1 cellular context compared by ENCODE assay signal in the genomic region with DNA sequence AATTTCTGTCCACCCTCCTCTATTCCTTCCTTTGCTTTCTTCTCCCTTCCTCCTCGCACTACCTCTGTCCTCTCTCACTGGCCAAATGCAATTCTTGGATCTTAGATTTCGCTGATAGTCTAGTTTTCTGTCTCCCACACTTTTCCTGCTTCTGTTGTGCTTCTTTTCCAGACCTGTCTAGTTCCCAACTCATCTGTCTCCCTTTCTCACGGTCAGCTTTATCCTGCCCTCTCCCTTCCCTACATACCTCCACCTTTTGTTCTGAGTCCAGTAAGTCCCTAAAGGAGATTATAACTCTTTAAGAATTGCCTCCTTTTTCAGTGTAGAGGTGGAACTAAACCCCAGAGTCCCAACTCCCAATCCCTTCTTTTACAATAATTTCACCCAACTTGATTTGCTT.
TF ChIP-seq lines count a peak whose summit lies in the region.

No MANE protein-coding gene starts in this region.

TF ChIP-seq in HepG2, 621 proteins besides CTCF, POLR2A, EP300 and RAD21:
- TF ChIP-seq MTF2 (CRISPR knock-in tag; IDR thresholded peaks at IDR 0.05; ENCODE audit: borderline replicate concordance) (no peak), SOX6 (IDR thresholded peaks at IDR 0.05) (no peak), SOX6 (CRISPR knock-in tag; IDR thresholded peaks at IDR 0.05) (no peak), CREM (IDR thresholded peaks at IDR 0.05) (no peak), CREM (CRISPR knock-in tag; IDR thresholded peaks at IDR 0.05) (no peak), RFX3 (CRISPR knock-in tag; IDR thresholded peaks at IDR 0.05) (no peak), MED8 (CRISPR knock-in tag; IDR thresholded peaks at IDR 0.05; ENCODE audit: insufficient replicate concordance) (no peak), ZNF589 (CRISPR knock-in tag; conservative IDR thresholded peaks at IDR 0.05) (0 out of 2 replicates have a peak, but pooled peaks have one; percentile 41), NONO (IDR thresholded peaks at IDR 0.05) (0 out of 2 replicates have a peak, but pooled peaks have one; percentile 34), NONO (CRISPR knock-in tag; conservative IDR thresholded peaks at IDR 0.05) (no peak), JUNB (CRISPR knock-in tag; IDR thresholded peaks at IDR 0.05; ENCODE audit: borderline replicate concordance) (peak; percentile 78), PHB2 (IDR thresholded peaks at IDR 0.05; ENCODE audit: partially characterized antibody) (peak; percentile 84), FOXO1 (CRISPR knock-in tag; IDR thresholded peaks at IDR 0.05) (no peak), FOXA1 (IDR thresholded peaks at IDR 0.05) (peak; percentile 16; the same call in 1 of the 2 replicates), FOXA1 (CRISPR knock-in tag; IDR thresholded peaks at IDR 0.05) (no peak), ZNF230 (CRISPR knock-in tag; IDR thresholded peaks at IDR 0.05) (no peak), KLF13 (CRISPR knock-in tag; IDR thresholded peaks at IDR 0.05) (no peak), NBN (conservative IDR thresholded peaks at IDR 0.05) (0 out of 2 replicates have a peak, but pooled peaks have one; percentile 77), ATF7 (IDR thresholded peaks at IDR 0.05) (0 out of 2 replicates have a peak, but pooled peaks have one; percentile 14), ATF7 (CRISPR knock-in tag; IDR thresholded peaks at IDR 0.05) (no peak), ZBTB7B (CRISPR knock-in tag; IDR thresholded peaks at IDR 0.05) (no peak), IKZF1 (IDR thresholded peaks at IDR 0.05) (0 out of 2 replicates have a peak, but pooled peaks have one; percentile 44), ZNF674 (CRISPR knock-in tag; IDR thresholded peaks at IDR 0.05; ENCODE audit: low read depth) (no peak), ZNF317 (CRISPR knock-in tag; IDR thresholded peaks at IDR 0.05) (no peak), STAT5B (CRISPR knock-in tag; IDR thresholded peaks at IDR 0.05) (no peak), EHMT2 (IDR thresholded peaks at IDR 0.05; ENCODE audit: borderline replicate concordance, low read depth, low read length) (no peak), ZNF678 (CRISPR knock-in tag; IDR thresholded peaks at IDR 0.05) (no peak), FIP1L1 (IDR thresholded peaks at IDR 0.05; ENCODE audit: borderline replicate concordance, insufficient read depth, low read depth, low read length) (no peak), NFE2L1 (CRISPR knock-in tag; IDR thresholded peaks at IDR 0.05; ENCODE audit: borderline replicate concordance) (no peak), SYNCRIP (IDR thresholded peaks at IDR 0.05; ENCODE audit: insufficient read depth, low read depth, low read length) (no peak), PLRG1 (conservative IDR thresholded peaks at IDR 0.05) (0 out of 2 replicates have a peak, but pooled peaks have one; percentile 59), FOXC1 (CRISPR knock-in tag; IDR thresholded peaks at IDR 0.05; ENCODE audit: borderline replicate concordance) (no peak)
- TF ChIP-seq, protein P1, sequence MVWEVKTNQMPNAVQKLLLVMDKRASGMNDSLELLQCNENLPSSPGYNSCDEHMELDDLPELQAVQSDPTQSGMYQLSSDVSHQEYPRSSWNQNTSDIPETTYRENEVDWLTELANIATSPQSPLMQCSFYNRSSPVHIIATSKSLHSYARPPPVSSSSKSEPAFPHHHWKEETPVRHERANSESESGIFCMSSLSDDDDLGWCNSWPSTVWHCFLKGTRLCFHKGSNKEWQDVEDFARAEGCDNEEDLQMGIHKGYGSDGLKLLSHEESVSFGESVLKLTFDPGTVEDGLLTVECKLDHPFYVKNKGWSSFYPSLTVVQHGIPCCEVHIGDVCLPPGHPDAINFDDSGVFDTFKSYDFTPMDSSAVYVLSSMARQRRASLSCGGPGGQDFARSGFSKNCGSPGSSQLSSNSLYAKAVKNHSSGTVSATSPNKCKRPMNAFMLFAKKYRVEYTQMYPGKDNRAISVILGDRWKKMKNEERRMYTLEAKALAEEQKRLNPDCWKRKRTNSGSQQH (CRISPR knock-in tag; IDR thresholded peaks at IDR 0.05; ENCODE audit: low read depth): no peak
- TF ChIP-seq, protein P2, sequence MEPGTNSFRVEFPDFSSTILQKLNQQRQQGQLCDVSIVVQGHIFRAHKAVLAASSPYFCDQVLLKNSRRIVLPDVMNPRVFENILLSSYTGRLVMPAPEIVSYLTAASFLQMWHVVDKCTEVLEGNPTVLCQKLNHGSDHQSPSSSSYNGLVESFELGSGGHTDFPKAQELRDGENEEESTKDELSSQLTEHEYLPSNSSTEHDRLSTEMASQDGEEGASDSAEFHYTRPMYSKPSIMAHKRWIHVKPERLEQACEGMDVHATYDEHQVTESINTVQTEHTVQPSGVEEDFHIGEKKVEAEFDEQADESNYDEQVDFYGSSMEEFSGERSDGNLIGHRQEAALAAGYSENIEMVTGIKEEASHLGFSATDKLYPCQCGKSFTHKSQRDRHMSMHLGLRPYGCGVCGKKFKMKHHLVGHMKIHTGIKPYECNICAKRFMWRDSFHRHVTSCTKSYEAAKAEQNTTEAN (CRISPR knock-in tag; conservative IDR thresholded peaks at IDR 0.05): no peak
- TF ChIP-seq, protein P3, sequence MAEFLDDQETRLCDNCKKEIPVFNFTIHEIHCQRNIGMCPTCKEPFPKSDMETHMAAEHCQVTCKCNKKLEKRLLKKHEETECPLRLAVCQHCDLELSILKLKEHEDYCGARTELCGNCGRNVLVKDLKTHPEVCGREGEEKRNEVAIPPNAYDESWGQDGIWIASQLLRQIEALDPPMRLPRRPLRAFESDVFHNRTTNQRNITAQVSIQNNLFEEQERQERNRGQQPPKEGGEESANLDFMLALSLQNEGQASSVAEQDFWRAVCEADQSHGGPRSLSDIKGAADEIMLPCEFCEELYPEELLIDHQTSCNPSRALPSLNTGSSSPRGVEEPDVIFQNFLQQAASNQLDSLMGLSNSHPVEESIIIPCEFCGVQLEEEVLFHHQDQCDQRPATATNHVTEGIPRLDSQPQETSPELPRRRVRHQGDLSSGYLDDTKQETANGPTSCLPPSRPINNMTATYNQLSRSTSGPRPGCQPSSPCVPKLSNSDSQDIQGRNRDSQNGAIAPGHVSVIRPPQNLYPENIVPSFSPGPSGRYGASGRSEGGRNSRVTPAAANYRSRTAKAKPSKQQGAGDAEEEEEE (CRISPR knock-in tag; IDR thresholded peaks at IDR 0.05; ENCODE audit: borderline replicate concordance): no peak
- TF ChIP-seq, protein P4, sequence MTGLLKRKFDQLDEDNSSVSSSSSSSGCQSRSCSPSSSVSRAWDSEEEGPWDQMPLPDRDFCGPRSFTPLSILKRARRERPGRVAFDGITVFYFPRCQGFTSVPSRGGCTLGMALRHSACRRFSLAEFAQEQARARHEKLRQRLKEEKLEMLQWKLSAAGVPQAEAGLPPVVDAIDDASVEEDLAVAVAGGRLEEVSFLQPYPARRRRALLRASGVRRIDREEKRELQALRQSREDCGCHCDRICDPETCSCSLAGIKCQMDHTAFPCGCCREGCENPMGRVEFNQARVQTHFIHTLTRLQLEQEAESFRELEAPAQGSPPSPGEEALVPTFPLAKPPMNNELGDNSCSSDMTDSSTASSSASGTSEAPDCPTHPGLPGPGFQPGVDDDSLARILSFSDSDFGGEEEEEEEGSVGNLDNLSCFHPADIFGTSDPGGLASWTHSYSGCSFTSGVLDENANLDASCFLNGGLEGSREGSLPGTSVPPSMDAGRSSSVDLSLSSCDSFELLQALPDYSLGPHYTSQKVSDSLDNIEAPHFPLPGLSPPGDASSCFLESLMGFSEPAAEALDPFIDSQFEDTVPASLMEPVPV (CRISPR knock-in tag; IDR thresholded peaks at IDR 0.05): no peak
